9 cellular contexts compared by ENCODE assay signal in the genomic region with DNA sequence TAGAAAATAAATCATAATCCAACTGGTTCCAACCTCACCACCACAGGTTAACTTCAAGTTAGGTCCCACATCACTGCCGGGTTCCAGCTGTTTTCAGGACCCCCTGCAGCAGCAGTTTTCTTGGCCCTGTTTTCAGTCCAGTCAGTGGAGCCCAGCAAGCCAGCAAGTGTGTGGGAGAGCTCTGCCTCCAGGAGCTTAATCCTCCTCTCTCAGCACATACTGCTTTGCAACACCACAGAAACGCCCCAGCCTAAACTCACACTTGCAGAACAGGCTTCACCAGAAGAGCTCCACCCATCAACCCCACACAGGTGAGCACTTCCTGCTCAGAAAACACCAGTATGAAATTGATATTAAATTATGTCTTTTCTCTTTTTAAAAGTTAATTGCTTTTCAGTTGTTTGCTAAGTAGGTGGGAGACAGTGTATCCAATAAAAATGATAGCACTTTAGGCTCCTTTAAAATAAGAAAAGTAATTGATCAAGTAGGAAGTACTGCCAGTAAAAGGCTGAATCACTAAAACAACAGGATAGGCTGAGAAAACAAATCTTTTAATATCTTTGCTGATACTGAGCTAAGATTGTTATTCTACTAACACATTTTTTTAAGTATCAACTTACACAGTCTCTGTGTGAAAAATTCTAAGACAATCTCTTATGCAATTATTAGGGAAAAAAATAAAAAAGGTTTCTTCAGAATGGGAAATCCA.
A peak's percentile ranks its signal among the peaks of the same experiment; 100 is the strongest.
DNase-seq lines count a peak whose midpoint lies in the region; ATAC-seq and TF ChIP-seq lines count a peak whose summit lies in the region.
"Had no signal": no experiment of that assay in that cellular context is flagged by ENCODE, and none has a peak within 500 bp of the region (broad histone marks: within the 10 kb centered on the region; RNA-seq: fewer than 3 reads in every experiment).

No MANE protein-coding gene starts in this region.

- H3K9me3 ChIP-seq in Panc1 (ENCODE audit: control insufficient read depth, insufficient read depth, low read depth, low read length), result no peaks in the 10 kb centered on the region

- no peaks in the 10 kb centered on the region for H3K27me3 Mint-ChIP-seq in activated CD4-positive, alpha-beta T cell treated with anti-CD3 and anti-CD28 coated beads, Interleukin-2, amount 10 ng/mL, durations not matched to agents 24 days and 14 days

- no peak overlapping the region for H3K4me3 ChIP-seq in Panc1 (ENCODE audit: low read depth in 2 of 2, low read length in 2 of 2)

- H3K4me1 Mint-ChIP-seq in activated CD4-positive, alpha-beta T cell treated with anti-CD3 and anti-CD28 coated beads, Interleukin-2, amount 10 ng/mL, durations not matched to agents 24 days and 14 days, result peaks cover 6% of the 10 kb centered on the region

- no peaks in the 10 kb centered on the region for H3K27me3 ChIP-seq in Panc1 (ENCODE audit: control insufficient read depth, insufficient read depth, low read length)

- peaks cover 7% of the 10 kb centered on the region; the same call in 1 of the 2 replicates for H3K4me1 ChIP-seq in Panc1 (ENCODE audit: control insufficient read depth, insufficient read depth, low read length)

- no peaks in the 10 kb centered on the region for H3K9me3 Mint-ChIP-seq in activated CD4-positive, alpha-beta T cell treated with anti-CD3 and anti-CD28 coated beads, Interleukin-2, amount 10 ng/mL, durations not matched to agents 24 days and 14 days

- CTCF ChIA-PET in Panc1 (lab: Charles Lee), result no interaction called here

- DNase-seq in activated CD4-positive, alpha-beta T cell treated with anti-CD3 and anti-CD28 coated beads, Interleukin-2, amount 10 ng/mL, durations not matched to agents 24 days and 14 days, result peak; percentile 67
- DNase-seq in activated CD4-positive, alpha-beta T cell treated with anti-CD3 and anti-CD28 coated beads for 4 hours, result no peak
- DNase-seq in Panc1 (ENCODE audit: low read depth, low spot score) (no peak), iPS DF 19.7 (ENCODE audit: low read depth, low spot score) (peak; percentile 30), smooth muscle cell of the brain vasculature (ENCODE audit: low read depth, low spot score) (peak; percentile 41), substantia nigra (lab: John Stamatoyannopoulos, UW) (no peak)
- DNase-seq: central memory CD4-positive, alpha-beta T cell had no signal

- POLR2A ChIA-PET in Panc1 (lab: Charles Lee), result interaction anchor here (0.6 kb wide), 1 partner anchor 22 kb away, joined by 3 read pairs; no protein-coding TSS in a partner anchor

- H3K27ac ChIP-seq in Panc1 (ENCODE audit: low read length) (peak overlapping the region; percentile 41; the same call in 1 of the 2 replicates), substantia nigra (ENCODE audit: low read depth, low read length, poor library complexity, severe bottlenecking) (no peak overlapping the region)

- TF ChIP-seq CTCF in Panc1 (IDR thresholded peaks at IDR 0.05), result no peak

- BruUV-seq in Panc1 (replicated peaks; lab: Mats Ljungman, UMichigan), result no TSS peak

- in situ Hi-C loops in Panc1 (cut with HindIII; ENCODE audit: low pct_unique_long_range_greater_than_20kb, low sequenced_read_pairs), result no loop called here

- H3K27ac Mint-ChIP-seq in activated CD4-positive, alpha-beta T cell treated with anti-CD3 and anti-CD28 coated beads, Interleukin-2, amount 10 ng/mL, durations not matched to agents 24 days and 14 days, result no peak overlapping the region

- no peak overlapping the region for H3K4me3 Mint-ChIP-seq in activated CD4-positive, alpha-beta T cell treated with anti-CD3 and anti-CD28 coated beads, Interleukin-2, amount 10 ng/mL, durations not matched to agents 24 days and 14 days

- no peaks in the 10 kb centered on the region for H3K36me3 ChIP-seq in Panc1 (ENCODE audit: control insufficient read depth, insufficient read depth, low read length)

- ATAC-seq in Panc1 (peak; percentile 77; the same call in 1 of the 2 replicates), HG03571 (IDR thresholded peaks at IDR 0.05; ENCODE audit: unreplicated experiment) (no peak), GM19035 (IDR thresholded peaks at IDR 0.05; ENCODE audit: unreplicated experiment) (no peak)

- intact Hi-C loops in activated CD4-positive, alpha-beta T cell treated with anti-CD3 and anti-CD28 coated beads, Interleukin-2, amount 10 ng/mL, durations not matched to agents 24 days and 14 days (cut with micrococcal nuclease), result loop anchor here (5.0 kb wide), 1 partner anchor 57 kb away; no protein-coding TSS in a partner anchor
- intact Hi-C loops in Panc1 (cut with micrococcal nuclease; ENCODE audit: unreplicated experiment), result no loop called here

- H3K36me3 Mint-ChIP-seq in activated CD4-positive, alpha-beta T cell treated with anti-CD3 and anti-CD28 coated beads, Interleukin-2, amount 10 ng/mL, durations not matched to agents 24 days and 14 days (ENCODE audit: low read depth), result no peaks in the 10 kb centered on the region

Comparison
In these comparisons a context has a peak if more than half of its experiments do, and no peak if none do; other contexts are left out.
1. DNase-seq: peak in activated CD4-positive, alpha-beta T cell treated with anti-CD3 and anti-CD28 coated beads, Interleukin-2, amount 10 ng/mL, durations not matched to agents 24 days and 14 days (single experiment), iPS DF 19.7 (single experiment) and smooth muscle cell of the brain vasculature (single experiment); none in activated CD4-positive, alpha-beta T cell treated with anti-CD3 and anti-CD28 coated beads for 4 hours (0 of 2), Panc1 (single experiment) and substantia nigra (0 of 49).